In genomic region chr12:121932176-121932536, GRCh38 we compare ENCODE assay signal across 13 cellular contexts.
"Had no signal": no experiment of that assay in that cellular context is flagged by ENCODE, and none has a peak within 500 bp of the region (broad histone marks: within the 10 kb centered on the region; RNA-seq: fewer than 3 reads in every experiment).

No MANE protein-coding gene starts in this region.

- DNase-seq: effector memory CD4-positive, alpha-beta T cell; naive thymus-derived CD8-positive, alpha-beta T cell; small intestine; stimulated activated CD4-positive, alpha-beta T cell treated with anti-CD3 and anti-CD28 coated beads, Interleukin-12 subunit alpha, Interleukin-12 subunit beta, amount 100 ng/mL, for 4 hours; stimulated activated naive CD4-positive, alpha-beta T cell treated with Interleukin-2 at 50 U/mL for 16 hours; tibial artery; upper lobe of left lung had no signal

- H3K36me3 Mint-ChIP-seq: naive thymus-derived CD8-positive, alpha-beta T cell had no signal

- H3K4me3 ChIP-seq: esophagus muscularis mucosa, gastroesophageal sphincter, right atrium auricular region, tibial artery, upper lobe of left lung had no signal

- H3K9me3 Mint-ChIP-seq: central memory CD8-positive, alpha-beta T cell; neural crest cell had no signal

- ATAC-seq: gastroesophageal sphincter; naive thymus-derived CD8-positive, alpha-beta T cell had no signal

- H3K4me1 ChIP-seq: esophagus muscularis mucosa, gastroesophageal sphincter, right atrium auricular region, tibial artery had no signal

- H3K4me1 Mint-ChIP-seq: central memory CD8-positive, alpha-beta T cell had no signal

- H3K27me3 ChIP-seq: esophagus muscularis mucosa, gastroesophageal sphincter, right atrium auricular region, tibial artery, upper lobe of left lung had no signal

- H3K9me3 ChIP-seq: right atrium auricular region, tibial artery, upper lobe of left lung had no signal

- H3K27me3 Mint-ChIP-seq: central memory CD8-positive, alpha-beta T cell had no signal

- H3K27ac ChIP-seq: epithelial cell of prostate, esophagus muscularis mucosa, gastroesophageal sphincter, right atrium auricular region, tibial artery, upper lobe of left lung had no signal

- H3K36me3 ChIP-seq: upper lobe of left lung had no signal

- H3K4me3 Mint-ChIP-seq: central memory CD8-positive, alpha-beta T cell; naive thymus-derived CD8-positive, alpha-beta T cell; neural crest cell had no signal
